1 cellular context compared by ENCODE assay signal in the genomic region with DNA sequence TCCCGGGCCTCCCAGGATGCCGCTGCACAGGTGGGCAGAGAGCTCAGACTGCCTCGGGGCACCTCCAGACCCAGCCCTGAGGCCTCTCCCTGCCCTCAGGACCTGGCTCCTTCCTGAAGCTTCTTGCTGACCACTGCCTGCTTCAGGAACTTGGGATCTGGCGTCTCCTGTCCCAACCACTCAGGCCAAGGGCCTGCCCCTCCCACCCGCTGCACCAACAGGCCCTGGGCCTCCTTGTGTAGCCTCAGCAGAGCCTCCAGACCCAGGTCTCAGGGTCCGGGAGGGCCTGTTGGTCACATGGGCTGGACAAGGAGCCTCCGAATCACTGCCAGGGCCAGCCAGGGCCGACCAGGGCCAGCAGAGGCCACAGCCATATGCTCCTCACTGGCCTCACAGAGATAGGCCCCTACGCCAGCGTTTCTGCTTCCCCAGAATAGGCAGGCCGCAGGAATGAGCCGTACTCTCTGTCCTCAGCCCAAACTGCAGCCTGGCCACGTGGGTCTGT.
TF ChIP-seq lines count a peak whose summit lies in the region.

No MANE protein-coding gene starts in this region.

TF ChIP-seq in IMR-90, 13 proteins besides CTCF, POLR2A, EP300 and RAD21:
- TF ChIP-seq CHD1 (IDR thresholded peaks at IDR 0.05; ENCODE audit: low read depth, low read length) (no peak), MAFK (IDR thresholded peaks at IDR 0.05; ENCODE audit: low read depth, low read length) (no peak), SMC3 (IDR thresholded peaks at IDR 0.05; ENCODE audit: low read depth, low read length) (no peak), MXI1 (IDR thresholded peaks at IDR 0.05; ENCODE audit: borderline replicate concordance, low read depth, low read length) (no peak), NFE2L2 (IDR thresholded peaks at IDR 0.05; ENCODE audit: low read depth, low read length) (no peak), MAZ (IDR thresholded peaks at IDR 0.05; ENCODE audit: borderline replicate concordance, low read depth, low read length) (no peak), BHLHE40 (IDR thresholded peaks at IDR 0.05; ENCODE audit: low read depth, low read length) (no peak)
- TF ChIP-seq, protein P1, sequence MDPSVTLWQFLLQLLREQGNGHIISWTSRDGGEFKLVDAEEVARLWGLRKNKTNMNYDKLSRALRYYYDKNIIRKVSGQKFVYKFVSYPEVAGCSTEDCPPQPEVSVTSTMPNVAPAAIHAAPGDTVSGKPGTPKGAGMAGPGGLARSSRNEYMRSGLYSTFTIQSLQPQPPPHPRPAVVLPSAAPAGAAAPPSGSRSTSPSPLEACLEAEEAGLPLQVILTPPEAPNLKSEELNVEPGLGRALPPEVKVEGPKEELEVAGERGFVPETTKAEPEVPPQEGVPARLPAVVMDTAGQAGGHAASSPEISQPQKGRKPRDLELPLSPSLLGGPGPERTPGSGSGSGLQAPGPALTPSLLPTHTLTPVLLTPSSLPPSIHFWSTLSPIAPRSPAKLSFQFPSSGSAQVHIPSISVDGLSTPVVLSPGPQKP (IDR thresholded peaks at IDR 0.05; ENCODE audit: borderline replicate concordance, low read depth, low read length) = no peak
- TF ChIP-seq, protein P2, sequence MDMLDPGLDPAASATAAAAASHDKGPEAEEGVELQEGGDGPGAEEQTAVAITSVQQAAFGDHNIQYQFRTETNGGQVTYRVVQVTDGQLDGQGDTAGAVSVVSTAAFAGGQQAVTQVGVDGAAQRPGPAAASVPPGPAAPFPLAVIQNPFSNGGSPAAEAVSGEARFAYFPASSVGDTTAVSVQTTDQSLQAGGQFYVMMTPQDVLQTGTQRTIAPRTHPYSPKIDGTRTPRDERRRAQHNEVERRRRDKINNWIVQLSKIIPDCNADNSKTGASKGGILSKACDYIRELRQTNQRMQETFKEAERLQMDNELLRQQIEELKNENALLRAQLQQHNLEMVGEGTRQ (IDR thresholded peaks at IDR 0.05; ENCODE audit: low read depth, low read length) = no peak
